Comparison of ENCODE assay signal across 8 cellular contexts in the genomic region with DNA sequence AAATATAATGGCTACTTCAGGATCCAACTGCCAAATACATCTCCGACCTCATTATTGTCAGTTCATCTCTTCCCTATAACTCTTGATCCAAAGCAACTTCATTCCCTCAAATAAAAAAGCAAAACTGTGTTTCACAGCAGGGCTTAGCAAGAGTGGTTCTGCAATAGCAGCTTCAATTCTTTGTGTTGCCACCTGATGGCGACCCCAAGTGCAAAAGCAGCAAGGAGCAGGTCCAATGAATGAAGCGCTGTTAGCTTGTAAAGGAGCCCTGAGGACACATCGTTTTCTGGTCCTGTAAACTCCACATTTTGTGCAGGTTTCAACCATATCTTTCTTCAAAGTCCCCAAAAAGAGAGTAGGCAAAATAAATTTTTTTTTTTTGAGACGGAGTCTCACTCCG. TPM values are rescaled to one million over a fixed set of nuclear protein-coding genes. Genes with fewer than 3 reads are reported as not detected.
DNase-seq lines count a peak whose midpoint lies in the region; ATAC-seq and TF ChIP-seq lines count a peak whose summit lies in the region.

No MANE protein-coding gene starts in this region.

- H3K36me3 ChIP-seq in ovary: no peaks in the 10 kb centered on the region

- H3K27me3 ChIP-seq in ovary: no peaks in the 10 kb centered on the region

- 75 to 79% (median 78%) methylated on average over 6 of the region's 6 CpGs for WGBS in ovary, 3 donors

- no peaks in the 10 kb centered on the region for H3K9me3 Mint-ChIP-seq in neural crest cell

- no peak for ATAC-seq in HG02642 (IDR thresholded peaks at IDR 0.05; ENCODE audit: poor library complexity, unreplicated experiment)

- TF ChIP-seq CTCF in neural crest cell (conservative IDR thresholded peaks at IDR 0.05) (peak; percentile 51), ovary (IDR thresholded peaks at IDR 0.05) (no peak)

- no peaks in the 10 kb centered on the region for H3K27me3 Mint-ChIP-seq in neural crest cell (ENCODE audit: low read depth)

- H3K36me3 Mint-ChIP-seq in neural crest cell (ENCODE audit: low read depth): peaks cover 10% of the 10 kb centered on the region

- no peak for TF ChIP-seq EP300 in ovary (IDR thresholded peaks at IDR 0.05)

- no peaks in the 10 kb centered on the region for H3K4me1 ChIP-seq in ovary (ENCODE audit: insufficient read depth)

- H3K4me3 Mint-ChIP-seq in neural crest cell: no peak overlapping the region

- no peak overlapping the region for H3K27ac Mint-ChIP-seq in neural crest cell (ENCODE audit: unreplicated experiment)

- no peaks in the 10 kb centered on the region for H3K4me1 Mint-ChIP-seq in neural crest cell

- no peak overlapping the region for H3K4me3 ChIP-seq in ovary

- DNase-seq in activated CD4-positive, alpha-beta T cell treated with anti-CD3 and anti-CD28 coated beads for 48 hours: peak; percentile 34
- DNase-seq in activated CD4-positive, alpha-beta T cell treated with anti-CD3 and anti-CD28 coated beads for 4 hours: no peak
- DNase-seq in NCI-H146 treated with DMSO at 0.1 percent for 48 hours (lab: John Stamatoyannopoulos, UW; ENCODE audit: unreplicated experiment) (peak; percentile 22), astrocyte of the hippocampus (ENCODE audit: low read depth, low spot score) (peak; percentile 57), neural crest cell (ENCODE audit: low read depth, low spot score) (no peak), ureter (ENCODE audit: low spot score) (no peak), ovary (no peak)

- no peak overlapping the region for H3K27ac ChIP-seq in ovary

- intact Hi-C loops in ovary (cut with DNase I): no loop called here

- H3K9me3 ChIP-seq in ovary: peaks cover 0 to 3% of the 10 kb centered on the region in 2 donors

- TF ChIP-seq POLR2A in ovary (IDR thresholded peaks at IDR 0.05): no peak

RNA-seq across cellular contexts. Expression of a gene that starts 19.6 kb away (rescaled TPM):
- 9.1 and 9.8 TPM in 2 replicates for total RNA-seq in neural crest cell
- total RNA-seq in ureter: 5.5 TPM
- 1 to 10 TPM; 2.0 to 4.8 (median 3.0) TPM for total RNA-seq in ovary
- 1 to 10 TPM; 2.4 to 5.2 TPM for polyA plus RNA-seq in ovary

RNA-seq across cellular contexts. Expression of a gene that starts 19.7 kb away (rescaled TPM):
- 18.4 and 19.9 TPM in 2 replicates for total RNA-seq in neural crest cell
- total RNA-seq in ureter: 17.0 TPM
- 10 to 100 TPM in 2 of 7 donors, 1 to 10 TPM in 5; 6.4 to 15.7 (median 8.6) TPM for total RNA-seq in ovary
- 10 to 100 TPM in 1 of 2 donors, 1 to 10 TPM in 1; 6.8 to 11.5 TPM for polyA plus RNA-seq in ovary

Comparison
In these comparisons a context has a peak if more than half of its experiments do, and no peak if none do; other contexts are left out.
1. DNase-seq: peak in activated CD4-positive, alpha-beta T cell treated with anti-CD3 and anti-CD28 coated beads for 48 hours (single experiment), NCI-H146 treated with DMSO at 0.1 percent for 48 hours (single experiment) and astrocyte of the hippocampus (single experiment); none in activated CD4-positive, alpha-beta T cell treated with anti-CD3 and anti-CD28 coated beads for 4 hours (0 of 2), neural crest cell (single experiment), ureter (single experiment) and ovary (0 of 5).